In genomic region chr5:4113905-4114304, GRCh38 we compare ENCODE assay signal across 7 cellular contexts.
"Had no signal": no experiment of that assay in that cellular context is flagged by ENCODE, and none has a peak within 500 bp of the region (broad histone marks: within the 10 kb centered on the region; RNA-seq: fewer than 3 reads in every experiment).

No MANE protein-coding gene starts in this region.

- H3K9ac ChIP-seq: KMS-11 had no signal

- DNase-seq: GOT3, H9, HCEC 1CT, Karpas-422, KBM-7 had no signal

- FAIRE-seq: H54 had no signal

- H3K27ac ChIP-seq: KMS-11 had no signal

- H3K4me2 ChIP-seq: KMS-11 had no signal
